ENCODE assay signal across 8 cellular contexts in genomic region chr17:38868968-38869646, GRCh38. TPM values are rescaled to one million over a fixed set of nuclear protein-coding genes. Genes with fewer than 3 reads are reported as not detected.
DNase-seq lines count a peak whose midpoint lies in the region; ATAC-seq and TF ChIP-seq lines count a peak whose summit lies in the region.

No MANE protein-coding gene starts in this region.

- peaks cover 5% of the 10 kb centered on the region for H3F3A ChIP-seq in neural cell (ENCODE audit: insufficient read depth, low read length, poor library complexity, severe bottlenecking)

- H3K4me2 ChIP-seq in neural cell (ENCODE audit: low read length), result peak overlapping the region; percentile 35

- peak; percentile 92 for DNase-seq in EH (ENCODE audit: low read depth)
- no peak for DNase-seq in LNCaP clone FGC (ENCODE audit: low read depth)
- DNase-seq in activated effector memory CD4-positive, alpha-beta T cell treated with anti-CD3 and anti-CD28 coated beads, Interleukin-2, amount 50 U/mL, for 16 hours, result peak; percentile 95
- DNase-seq in fibroblast of the aortic adventitia (ENCODE audit: low read depth), result peak; percentile 93
- DNase-seq in stomach, result peak; percentile 94

- H3K9me2 ChIP-seq in neural cell (ENCODE audit: insufficient read depth, low read length), result no peaks in the 10 kb centered on the region

- H3K9me3 ChIP-seq in neural cell (ENCODE audit: low read length), result no peaks in the 10 kb centered on the region
- no peaks in the 10 kb centered on the region for H3K9me3 ChIP-seq in stomach

- peaks cover 35% of the 10 kb centered on the region for H3K79me2 ChIP-seq in neural cell (replicated peaks; ENCODE audit: insufficient read depth, low read length)

- peak; percentile 18 for TF ChIP-seq RAD21 in neural cell (conservative IDR thresholded peaks at IDR 0.05)

- TF ChIP-seq CTCF in LNCaP clone FGC (IDR thresholded peaks at IDR 0.05; ENCODE audit: control insufficient read depth, extremely low read depth, insufficient read depth), result peak; percentile 50
- TF ChIP-seq CTCF in fibroblast of the aortic adventitia (IDR thresholded peaks at IDR 0.05; ENCODE audit: insufficient read depth, low read length), result peak; percentile 40
- peak; percentile 73 for TF ChIP-seq CTCF in neural cell (IDR thresholded peaks at IDR 0.05; ENCODE audit: poor library complexity, severe bottlenecking)
- TF ChIP-seq CTCF in stomach (IDR thresholded peaks at IDR 0.05), result no peak

- 0 to 1% (median 1%) methylated on average over 30 of the region's 30 CpGs for WGBS in stomach, 5 donors

- intact Hi-C loops in stomach (cut with DNase I; ENCODE audit: low total_unique reads), result no loop called here

- peak; percentile 31 for ATAC-seq in GM21825 (IDR thresholded peaks at IDR 0.05; ENCODE audit: unreplicated experiment)

- no peaks in the 10 kb centered on the region for H3K27me3 ChIP-seq in neural cell (ENCODE audit: insufficient read depth, low read depth, low read length)
- no peaks in the 10 kb centered on the region for H3K27me3 ChIP-seq in stomach

- H3K4me3 ChIP-seq in LNCaP clone FGC (ENCODE audit: low read depth, low read length), result peak overlapping the region; percentile 99
- peak overlapping the region; percentile 96 for H3K4me3 ChIP-seq in fibroblast of the aortic adventitia (ENCODE audit: low read depth, low read length)
- peak overlapping the region; percentile 98 for H3K4me3 ChIP-seq in neural cell (ENCODE audit: low read length)
- peak overlapping the region; percentile 91 to 100 (median 94) for H3K4me3 ChIP-seq in stomach

- H3K4me1 ChIP-seq in stomach, result peaks cover 45 to 49% (median 48%) of the 10 kb centered on the region in 4 donors

- peak; percentile 89 for TF ChIP-seq POLR2A in Raji (IDR thresholded peaks at IDR 0.05; ENCODE audit: insufficient read depth, low read depth, low read length)
- no peak for TF ChIP-seq POLR2A in stomach (IDR thresholded peaks at IDR 0.05)

- H2AFZ ChIP-seq in neural cell (ENCODE audit: low read depth, low read length), result peak overlapping the region; percentile 85

- H4K20me1 ChIP-seq in neural cell (ENCODE audit: insufficient read depth), result peaks cover 4% of the 10 kb centered on the region

- no peaks in the 10 kb centered on the region for H3K36me3 ChIP-seq in neural cell (ENCODE audit: insufficient read depth, low read length)
- H3K36me3 ChIP-seq in stomach, result no peaks in the 10 kb centered on the region

- H3K9ac ChIP-seq in neural cell (ENCODE audit: low read length), result peak overlapping the region; percentile 99

- H3K27ac ChIP-seq in neural cell (ENCODE audit: low read length), result peak overlapping the region; percentile 99
- H3K27ac ChIP-seq in stomach, result peak overlapping the region; percentile 95 to 98 (median 97)

- TF ChIP-seq EP300 in neural cell (conservative IDR thresholded peaks at IDR 0.05; ENCODE audit: poor library complexity, severe bottlenecking) (peak; percentile 55), stomach (IDR thresholded peaks at IDR 0.05) (no peak)

TF ChIP-seq in neural cell, 6 proteins besides CTCF, POLR2A, EP300 and RAD21:
- TF ChIP-seq EZH2 (IDR thresholded peaks at IDR 0.05; ENCODE audit: borderline replicate concordance, insufficient read depth, low read length, poor library complexity, severe bottlenecking) (no peak), TAF1 (IDR thresholded peaks at IDR 0.05; ENCODE audit: low read depth) (peak; percentile 70), MXI1 (conservative IDR thresholded peaks at IDR 0.05; ENCODE audit: poor library complexity, severe bottlenecking) (no peak), POLR2AphosphoS5 (IDR thresholded peaks at IDR 0.05) (peak; percentile 55), SMC3 (conservative IDR thresholded peaks at IDR 0.05; ENCODE audit: poor library complexity) (no peak), REST (IDR thresholded peaks at IDR 0.05; ENCODE audit: borderline replicate concordance) (peak; percentile 80)

RNA-seq across cellular contexts. Expression of gene LASP1, which starts 0.8 kb away (rescaled TPM):
- total RNA-seq in fibroblast of the aortic adventitia (ENCODE audit: low replicate concordance) (65.6 and 174 TPM in 2 replicates), stomach (100 to 1,000 TPM in 3 of 5 donors, 10 to 100 TPM in 2; 93.0 to 183 (median 107) TPM)
- polyA plus RNA-seq in neural cell (56.3 and 60.0 TPM in 2 replicates), stomach (100 to 1,000 TPM in 1 of 3 donors, 10 to 100 TPM in 2; 33.7 to 119 (median 94.3) TPM)
- 112 and 113 TPM in 2 replicates for polyA minus RNA-seq in neural cell

RNA-seq across cellular contexts. Expression of gene RPL23, which starts 15.6 kb away (rescaled TPM):
- total RNA-seq in fibroblast of the aortic adventitia (ENCODE audit: low replicate concordance) (638 and 2,401 TPM in 2 replicates), stomach (1,000 to 10,000 TPM in 1 of 5 donors, 100 to 1,000 TPM in 3, 10 to 100 TPM in 1; 89.8 to 1,949 (median 982) TPM)
- polyA plus RNA-seq in neural cell (1,212 and 1,333 TPM in 2 replicates), stomach (1,000 to 10,000 TPM; 3,318 to 3,359 (median 3,354) TPM)
- 320 and 402 TPM in 2 replicates for polyA minus RNA-seq in neural cell

RNA-seq across cellular contexts. Expression of gene CWC25, which starts 44.0 kb away (rescaled TPM):
- total RNA-seq in fibroblast of the aortic adventitia (ENCODE audit: low replicate concordance) (10.4 and 27.8 TPM in 2 replicates), stomach (100 to 1,000 TPM in 1 of 5 donors, 10 to 100 TPM in 4; 19.6 to 146 (median 48.7) TPM)
- polyA plus RNA-seq in neural cell (15.4 and 18.4 TPM in 2 replicates), stomach (10 to 100 TPM in 2 of 3 donors, 1 to 10 TPM in 1; 5.9 to 38.8 (median 17.1) TPM)
- polyA minus RNA-seq in neural cell, result 13.1 and 15.3 TPM in 2 replicates

Comparison
In these comparisons a context has a peak if more than half of its experiments do, and no peak if none do; other contexts are left out.
1. CTCF ChIP-seq: peak in LNCaP clone FGC (single experiment), fibroblast of the aortic adventitia (single experiment) and neural cell (single experiment); none in stomach (0 of 7).
2. Peak in every context shown above with its lines, with median percentiles within 50 percentile points of each other: H3K4me3 ChIP-seq.